ENCODE assay signal across 16 cellular contexts in the genomic region with DNA sequence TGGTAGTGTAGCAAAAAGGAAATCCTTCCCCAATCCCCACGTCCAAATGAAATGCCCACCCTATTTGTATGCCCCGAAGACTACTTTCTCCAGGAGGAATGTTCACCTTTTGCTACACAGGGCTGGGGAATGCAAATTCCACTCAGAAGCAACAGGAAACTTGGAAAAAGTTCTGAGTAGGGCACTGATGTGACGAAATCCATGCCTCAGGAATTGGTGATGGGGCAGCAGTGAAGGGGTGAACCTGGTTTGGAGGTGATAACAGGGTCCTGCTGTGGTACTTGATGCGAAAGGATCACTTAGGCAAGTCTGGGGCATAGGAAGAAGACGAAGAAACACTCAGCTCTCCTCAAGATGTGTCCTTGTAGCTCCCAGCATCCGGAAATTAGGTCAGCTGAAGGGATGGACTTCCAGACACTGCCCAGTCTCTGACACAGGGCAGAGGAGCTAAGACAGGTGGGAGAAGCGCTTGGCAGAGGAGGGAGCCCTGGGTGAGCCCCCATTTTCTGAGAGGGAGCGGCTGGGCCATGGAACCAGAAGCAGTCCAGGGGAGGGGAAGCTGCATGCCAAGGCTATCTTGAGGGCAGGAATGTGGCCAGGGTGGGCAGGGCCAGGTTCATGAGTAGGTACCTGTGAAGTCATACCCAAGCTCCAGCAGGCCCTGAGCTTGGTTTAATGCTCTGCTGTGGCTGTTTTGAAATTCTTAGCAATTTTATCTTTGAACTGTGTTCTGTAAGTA. TPM values are rescaled to one million over a fixed set of nuclear protein-coding genes. Genes with fewer than 3 reads are reported as not detected.
A peak's percentile ranks its signal among the peaks of the same experiment; 100 is the strongest.
DNase-seq lines count a peak whose midpoint lies in the region; ATAC-seq and TF ChIP-seq lines count a peak whose summit lies in the region.
"Had no signal": no experiment of that assay in that cellular context is flagged by ENCODE, and none has a peak within 500 bp of the region (broad histone marks: within the 10 kb centered on the region; RNA-seq: fewer than 3 reads in every experiment).

No MANE protein-coding gene starts in this region.

- DNase-seq in NCI-H226 (peak; percentile 94), lower lobe of right lung (peak; percentile 71), smooth muscle cell (lab: John Stamatoyannopoulos, UW; ENCODE audit: unreplicated experiment) (no peak), NCI-H2081 (lab: John Stamatoyannopoulos, UW) (no peak), cerebellar nuclear complex (lab: John Stamatoyannopoulos, UW) (no peak), DMS79 treated with DMSO at 0.1 percent for 48 hours (lab: John Stamatoyannopoulos, UW) (no peak), T-helper 9 cell (no peak)
- DNase-seq: DMS53, KG1, NCI-H1694 treated with DMSO at 0.1 percent for 48 hours, NCI-H2107, NCI-H2227 treated with DMSO at 0.1 percent for 48 hours, NCI-H524 treated with DMSO at 0.1 percent for 48 hours had no signal

- H3K9ac ChIP-seq in BLaER1 treated with 17β-estradiol and CSF1 and Interleukin-3, amounts not matched to agents 10 nM and 100 nM, result no peak overlapping the region
- no peak overlapping the region for H3K9ac ChIP-seq in smooth muscle cell (ENCODE audit: low read depth)
- H3K9ac ChIP-seq: BLaER1 had no signal

- no peaks in the 10 kb centered on the region for H4K20me1 ChIP-seq in BLaER1 treated with 17β-estradiol and CSF1 and Interleukin-3, amounts not matched to agents 10 nM and 100 nM
- no peaks in the 10 kb centered on the region for H4K20me1 ChIP-seq in smooth muscle cell (ENCODE audit: low read depth)
- H4K20me1 ChIP-seq: BLaER1 had no signal

- no peaks in the 10 kb centered on the region for H3K27me3 ChIP-seq in BLaER1 treated with 17β-estradiol and CSF1 and Interleukin-3, amounts not matched to agents 10 nM and 100 nM
- no peaks in the 10 kb centered on the region for H3K27me3 ChIP-seq in lower lobe of right lung (ENCODE audit: low read depth)
- no peaks in the 10 kb centered on the region for H3K27me3 ChIP-seq in smooth muscle cell (ENCODE audit: low read depth)
- H3K27me3 ChIP-seq: BLaER1 had no signal

- no peaks in the 10 kb centered on the region for H3K36me3 ChIP-seq in BLaER1 treated with 17β-estradiol and CSF1 and Interleukin-3, amounts not matched to agents 10 nM and 100 nM
- no peaks in the 10 kb centered on the region for H3K36me3 ChIP-seq in lower lobe of right lung
- no peaks in the 10 kb centered on the region for H3K36me3 ChIP-seq in smooth muscle cell (ENCODE audit: low read depth)
- H3K36me3 ChIP-seq: BLaER1 had no signal

- no peaks in the 10 kb centered on the region for H3K79me2 ChIP-seq in smooth muscle cell (ENCODE audit: low read depth)

- peak; percentile 82 to 84 for ATAC-seq in lower lobe of right lung
- ATAC-seq: CD8-positive, alpha-beta T cell had no signal

- no peak overlapping the region for H2AFZ ChIP-seq in smooth muscle cell (ENCODE audit: low read depth)

- H3K4me2 ChIP-seq in BLaER1 treated with 17β-estradiol and CSF1 and Interleukin-3, amounts not matched to agents 10 nM and 100 nM, result peak overlapping the region in 6 of 11 experiments; percentile 13 to 35 (median 22); a peak in 5 of 22 replicates
- peak overlapping the region; percentile 68 for H3K4me2 ChIP-seq in smooth muscle cell
- H3K4me2 ChIP-seq: BLaER1 had no signal

- TF ChIP-seq CTCF in lower lobe of right lung (IDR thresholded peaks at IDR 0.05) (no peak), smooth muscle cell (IDR thresholded peaks at IDR 0.05; ENCODE audit: borderline replicate concordance, insufficient read depth, poor library complexity, severe bottlenecking) (no peak)

- H3K4me1 ChIP-seq in BLaER1 treated with 17β-estradiol and CSF1 and Interleukin-3, amounts not matched to agents 10 nM and 100 nM, result peaks cover 6 to 29% (median 19%) of the 10 kb centered on the region in 10 experiments
- no peaks in the 10 kb centered on the region for H3K4me1 ChIP-seq in lower lobe of right lung
- H3K4me1 ChIP-seq in smooth muscle cell (ENCODE audit: low read depth), result no peaks in the 10 kb centered on the region

- 94% methylated on average over 8 of the region's 8 CpGs for WGBS in smooth muscle cell (ENCODE audit: low lambda C conversion rate)

- H3F3A ChIP-seq in smooth muscle cell (ENCODE audit: low read depth), result peaks cover 4% of the 10 kb centered on the region

- no peak overlapping the region for H3K27ac ChIP-seq in BLaER1 treated with 17β-estradiol and CSF1 and Interleukin-3, amounts not matched to agents 10 nM and 100 nM
- peak overlapping the region; percentile 41 for H3K27ac ChIP-seq in lower lobe of right lung
- no peak overlapping the region for H3K27ac ChIP-seq in smooth muscle cell (ENCODE audit: low read depth)
- H3K27ac ChIP-seq: BLaER1 had no signal

- H3K4me3 ChIP-seq in BLaER1 treated with 17β-estradiol and CSF1 and Interleukin-3, amounts not matched to agents 10 nM and 100 nM, result no peak overlapping the region
- H3K4me3 ChIP-seq in lower lobe of right lung, result no peak overlapping the region
- no peak overlapping the region for H3K4me3 ChIP-seq in smooth muscle cell
- H3K4me3 ChIP-seq: BLaER1 had no signal

- H3K9me3 ChIP-seq in BLaER1 treated with 17β-estradiol and CSF1 and Interleukin-3, amounts not matched to agents 10 nM and 100 nM (replicated peaks in 1 of 11), result no peaks in the 10 kb centered on the region
- H3K9me3 ChIP-seq in lower lobe of right lung, result no peaks in the 10 kb centered on the region
- no peaks in the 10 kb centered on the region for H3K9me3 ChIP-seq in smooth muscle cell (replicated peaks; ENCODE audit: low read depth)
- H3K9me3 ChIP-seq: BLaER1 had no signal

- intact Hi-C loops in lower lobe of right lung (cut with DNase I), result no loop called here

RNA-seq across cellular contexts. Expression of a gene that starts 22.3 kb away (rescaled TPM):
- total RNA-seq in lower lobe of right lung (47.8 TPM), smooth muscle cell (4.3 and 6.9 TPM in 2 replicates)
- polyA plus RNA-seq in smooth muscle cell, result 5.4 and 7.8 TPM in 2 replicates

Comparison
In these comparisons a context has a peak if more than half of its experiments do, and no peak if none do; other contexts are left out.
1. DNase-seq: peak in NCI-H226 (single experiment) and lower lobe of right lung (single experiment); none in smooth muscle cell (single experiment), NCI-H2081 (0 of 2), cerebellar nuclear complex (0 of 2), DMS79 treated with DMSO at 0.1 percent for 48 hours (single experiment) and T-helper 9 cell (single experiment).